8 cellular contexts compared by ENCODE assay signal in the genomic region with DNA sequence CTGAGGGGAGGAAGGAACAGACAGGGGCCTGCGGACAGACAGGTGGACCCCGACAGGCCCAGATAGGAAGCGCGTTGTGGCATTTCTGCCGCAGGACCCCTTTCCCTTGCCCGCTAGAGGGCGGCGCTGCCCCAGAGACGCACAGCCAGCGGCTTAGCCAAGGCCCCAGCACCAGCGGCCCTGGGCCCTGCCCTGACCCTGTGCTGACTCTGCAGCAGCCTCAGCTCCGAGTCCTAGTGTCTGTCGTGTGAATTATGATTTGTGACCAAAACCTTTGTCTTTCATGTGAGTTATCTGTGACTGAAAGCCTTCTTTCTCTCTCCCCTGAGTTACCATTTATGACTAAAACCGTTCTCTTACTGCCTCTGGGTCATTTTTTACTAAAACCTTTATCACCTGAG. TPM values are rescaled to one million over a fixed set of nuclear protein-coding genes. Genes with fewer than 3 reads are reported as not detected.
DNase-seq lines count a peak whose midpoint lies in the region; ATAC-seq and TF ChIP-seq lines count a peak whose summit lies in the region.

No MANE protein-coding gene starts in this region.

- intact Hi-C loops in Caco-2 (cut with micrococcal nuclease; ENCODE audit: unreplicated experiment) (loop anchor here (1.0 kb wide), 4 partner anchors 58 to 244 kb away; no protein-coding TSS in a partner anchor), posterior vena cava (cut with DNase I) (loop anchor here (1.0 to 5.0 kb wide), 2 partner anchors 19 to 219 kb away; no protein-coding TSS in a partner anchor), uterus (cut with DNase I; ENCODE audit: low total_unique reads) (no loop called here)

- no peaks in the 10 kb centered on the region for H3K9me3 Mint-ChIP-seq in Caco-2 (ENCODE audit: unreplicated experiment)

- POLR2A ChIA-PET in Caco-2 (lab: Charles Lee) = no interaction called here

- no peak overlapping the region for H3K4me2 ChIP-seq in Loucy (ENCODE audit: low read depth, low read length, poor library complexity, severe bottlenecking)

- peaks cover 16% of the 10 kb centered on the region for H3K36me3 Mint-ChIP-seq in Caco-2 (ENCODE audit: insufficient read depth, unreplicated experiment)

- no peak overlapping the region for H3K27ac Mint-ChIP-seq in Caco-2 (ENCODE audit: unreplicated experiment)

- TF ChIP-seq CTCF in Caco-2 (IDR thresholded peaks at IDR 0.05; ENCODE audit: insufficient read depth in 1 of 2, low read depth in 1 of 2, low read length in 1 of 2, severe bottlenecking in 1 of 2, unreplicated experiment in 1 of 2) = peak; percentile 93 to 97
- TF ChIP-seq CTCF in Loucy (conservative IDR thresholded peaks at IDR 0.05; ENCODE audit: low read length) = peak; percentile 92
- TF ChIP-seq CTCF in uterus (IDR thresholded peaks at IDR 0.05) = peak; percentile 66 to 76 (median 72)

- no peak for TF ChIP-seq POLR2A in uterus (IDR thresholded peaks at IDR 0.05)

- H3K4me1 ChIP-seq in Caco-2 (peaks cover 25% of the 10 kb centered on the region), Loucy (ENCODE audit: insufficient read depth, low read length, poor library complexity, severe bottlenecking) (peaks cover 5% of the 10 kb centered on the region), SJCRH30 (peaks cover 4% of the 10 kb centered on the region), uterus (peaks cover 0 to 8% of the 10 kb centered on the region in 2 donors)

- H3K9ac ChIP-seq in Loucy (ENCODE audit: low read depth, low read length, poor library complexity, severe bottlenecking) = no peak overlapping the region

- no TSS peak for BruUV-seq in Caco-2 (replicated peaks; lab: Mats Ljungman, UMichigan)

- H3K9me2 ChIP-seq in Loucy (replicated peaks; ENCODE audit: low read depth, low read length) = no peaks in the 10 kb centered on the region

- DNase-seq in Caco-2 = peak; percentile 87 to 92
- peak; percentile 66 to 82 for DNase-seq in SJCRH30
- peak; percentile 22 for DNase-seq in activated gamma-delta T cell (lab: John Stamatoyannopoulos, UW)
- DNase-seq in germinal center (ENCODE audit: low spot score) = peak; percentile 84
- DNase-seq in posterior vena cava (ENCODE audit: low spot score) = peak; percentile 95
- peak; percentile 54 to 67 for DNase-seq in uterus

- H3K27me3 Mint-ChIP-seq in Caco-2 (ENCODE audit: insufficient read depth, unreplicated experiment) = no peaks in the 10 kb centered on the region

- no peak overlapping the region for H3K27ac ChIP-seq in SJCRH30
- no peak overlapping the region for H3K27ac ChIP-seq in uterus

- H3K4me1 Mint-ChIP-seq in Caco-2 (ENCODE audit: low read depth, unreplicated experiment) = peaks cover 34% of the 10 kb centered on the region

- H2AFZ ChIP-seq in Loucy (ENCODE audit: low read length) = no peak overlapping the region

- H3K4me3 Mint-ChIP-seq in Caco-2 (ENCODE audit: unreplicated experiment) = no peak overlapping the region

- H3K9me3 ChIP-seq in Caco-2 (no peaks in the 10 kb centered on the region), Loucy (ENCODE audit: insufficient read depth, low read depth, low read length) (no peaks in the 10 kb centered on the region), SJCRH30 (replicated peaks) (no peaks in the 10 kb centered on the region), uterus (no peaks in the 10 kb centered on the region)

- no peaks in the 10 kb centered on the region for H3F3A ChIP-seq in Loucy (ENCODE audit: low read depth)

- no peaks in the 10 kb centered on the region; the same call in 1 of the 2 replicates for H3K36me3 ChIP-seq in Caco-2 (ENCODE audit: control insufficient read depth, insufficient read depth, low read length)
- no peaks in the 10 kb centered on the region for H3K36me3 ChIP-seq in Loucy (ENCODE audit: insufficient read depth, low read length)
- H3K36me3 ChIP-seq in SJCRH30 = no peaks in the 10 kb centered on the region
- no peaks in the 10 kb centered on the region for H3K36me3 ChIP-seq in uterus

- no peaks in the 10 kb centered on the region for H4K20me1 ChIP-seq in Loucy (ENCODE audit: insufficient read depth, low read length, poor library complexity, severe bottlenecking)

- CTCF ChIA-PET in Caco-2 (lab: Charles Lee) = interaction anchor here (0.6 to 2.2 kb wide), 18 partner anchors 15 to 262 kb away, joined by 3 to 46 read pairs (median 4); a partner anchor contains a TSS

- H3K27me3 ChIP-seq in Caco-2 (replicated peaks; ENCODE audit: control insufficient read depth, insufficient read depth, low read length) (no peaks in the 10 kb centered on the region), Loucy (ENCODE audit: insufficient read depth, low read length, poor library complexity, severe bottlenecking) (no peaks in the 10 kb centered on the region), SJCRH30 (no peaks in the 10 kb centered on the region), uterus (peaks cover 0 to 8% of the 10 kb centered on the region in 2 donors)

- no peak overlapping the region for H3K4me3 ChIP-seq in Caco-2 (ENCODE audit: low read depth, low read length)
- no peak overlapping the region for H3K4me3 ChIP-seq in Loucy (ENCODE audit: low read length, poor library complexity, severe bottlenecking)
- no peak overlapping the region for H3K4me3 ChIP-seq in SJCRH30
- H3K4me3 ChIP-seq in uterus = no peak overlapping the region

- H3K79me2 ChIP-seq in Loucy (ENCODE audit: insufficient read depth, low read length) = no peaks in the 10 kb centered on the region

- ATAC-seq in GM21526 (IDR thresholded peaks at IDR 0.05; ENCODE audit: low FRiP score, unreplicated experiment) = peak; percentile 73

RNA-seq across cellular contexts. Expression of a gene that starts 30.8 kb away (rescaled TPM):
- total RNA-seq in Caco-2 (2022) (40.2 and 42.5 TPM in 2 replicates), posterior vena cava (1 to 10 TPM in 1 of 2 donors, under 1 TPM in 1; 0.95 to 1.6 TPM), uterus (10 to 100 TPM in 1 of 4 donors, 1 to 10 TPM in 2, not detected in 1; 1.2 to 10.5 (median 1.3) TPM)
- total RNA-seq in SJCRH30 (2014; rRNA removed; shearing (Covaris generic)) = 44.7 and 47.5 TPM in 2 replicates

RNA-seq across cellular contexts. Expression of a gene that starts 30.9 kb away (rescaled TPM):
- total RNA-seq in Caco-2 (2022) (76.2 and 77.5 TPM in 2 replicates), posterior vena cava (10 to 100 TPM; 28.6 to 36.0 TPM), uterus (10 to 100 TPM; 31.0 to 53.9 (median 44.2) TPM)
- total RNA-seq in SJCRH30 (2014; rRNA removed; shearing (Covaris generic)) = 16.9 and 19.9 TPM in 2 replicates

Comparison
In these comparisons a context has a peak if more than half of its experiments do, and no peak if none do; other contexts are left out.
1. DNase-seq: peak in every context shown above with its lines; median percentile 95 in posterior vena cava; 90 in Caco-2; 84 in germinal center; 74 in SJCRH30; 60 in uterus; 22 in activated gamma-delta T cell.